ENCODE assay signal across 17 cellular contexts in genomic region chr6:124974770-124975377, GRCh38. TPM values are rescaled to one million over a fixed set of nuclear protein-coding genes. Genes with fewer than 3 reads are reported as not detected.
"Had no signal": no experiment of that assay in that cellular context is flagged by ENCODE, and none has a peak within 500 bp of the region (broad histone marks: within the 10 kb centered on the region; RNA-seq: fewer than 3 reads in every experiment).

No MANE protein-coding gene starts in this region.

- H3K27ac ChIP-seq: cardiac muscle cell, heart left ventricle, neutrophil, tibial nerve, vagina had no signal

- H3K4me1 ChIP-seq: vagina had no signal

- H3K9me3 ChIP-seq: neutrophil, vagina had no signal

- H3K27me3 ChIP-seq: cardiac muscle cell, gastrocnemius medialis, heart left ventricle, neutrophil, tibial nerve, vagina had no signal

- DNase-seq: activated B cell treated with CpG ODN at 0.5 μM for 24 hours; activated CD4-positive, alpha-beta T cell treated with anti-CD3 and anti-CD28 coated beads for 48 hours; activated CD8-positive, alpha-beta T cell treated with anti-CD3 and anti-CD28 coated beads for 36 hours; activated effector memory CD4-positive, alpha-beta T cell treated with Interleukin-2 at 50 U/mL for 16 hours; activated naive CD4-positive, alpha-beta T cell treated with anti-CD3 and anti-CD28 coated beads, Interleukin-2, amount 50 U/mL, for 16 hours; activated T-cell treated with anti-CD3 and anti-CD28 coated beads, Interleukin-2, amount 50 U/mL, for 4 hours; erythroblast; gastrocnemius medialis; heart left ventricle; natural killer cell; stimulated activated CD4-positive, alpha-beta T cell treated with anti-CD3 and anti-CD28 coated beads, Interleukin-15, amount 100 ng/mL, for 24 hours; stimulated activated CD4-positive, alpha-beta T cell treated with anti-CD3 and anti-CD28 coated beads, Interleukin-4, amount 100 ng/mL, for 1 hour; stimulated activated naive CD4-positive, alpha-beta T cell had no signal

- ATAC-seq: activated CD8-positive, alpha-beta T cell treated with anti-CD3 and anti-CD28 coated beads for 36 hours; activated T-cell treated with anti-CD3 and anti-CD28 coated beads, Interleukin-2, amount 50 U/mL, for 4 hours; gastrocnemius medialis; heart left ventricle; natural killer cell had no signal

- H3K4me3 ChIP-seq: cardiac muscle cell, gastrocnemius medialis, heart left ventricle, tibial nerve, vagina had no signal

RNA-seq across cellular contexts. Expression of gene RNF217, which starts 12.6 kb away (rescaled TPM):
- total RNA-seq: activated B cell treated with CpG ODN at 0.5 μM for 24 hours had no signal
